In the genomic region with DNA sequence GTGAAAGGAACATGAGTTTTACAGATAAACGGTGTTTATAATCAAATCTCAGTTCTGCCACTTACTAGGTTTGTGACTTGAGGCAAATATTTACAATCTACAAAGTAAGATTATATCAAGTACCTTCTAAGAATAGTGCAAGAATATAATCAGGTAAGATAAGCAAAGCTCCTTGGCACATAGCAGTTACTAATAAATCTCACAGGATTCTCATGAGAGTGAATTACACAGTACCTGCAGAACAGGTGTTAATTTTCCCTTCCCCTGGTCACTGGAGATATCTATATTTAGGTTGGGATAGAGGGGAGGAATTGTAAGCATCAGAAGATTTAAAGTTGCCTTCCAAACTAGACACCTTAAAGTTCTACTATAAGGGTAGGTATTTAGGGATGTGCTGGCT, we compare ENCODE assay signal across 28 cellular contexts.
"Had no signal": no experiment of that assay in that cellular context is flagged by ENCODE, and none has a peak within 500 bp of the region (broad histone marks: within the 10 kb centered on the region; RNA-seq: fewer than 3 reads in every experiment).

No MANE protein-coding gene starts in this region.

- H3K79me2 ChIP-seq: hepatocyte had no signal

- ATAC-seq: esophagus mucosa; gastrocnemius medialis; left lobe of liver; naive thymus-derived CD4-positive, alpha-beta T cell; right lobe of liver had no signal

- DNase-seq: dorsolateral prefrontal cortex; effector CD4-positive, alpha-beta T cell; foreskin fibroblast; gastrocnemius medialis; head of caudate nucleus; kidney; mesendoderm; midbrain; naive thymus-derived CD4-positive, alpha-beta T cell; nephron progenitor cell; nucleus accumbens; ovary; right lobe of liver; stimulated activated CD4-positive, alpha-beta T cell treated with anti-CD3 and anti-CD28 coated beads, Interleukin-12 subunit alpha, Interleukin-12 subunit beta, amount 100 ng/mL, for 4 hours; stimulated activated CD4-positive, alpha-beta T cell treated with anti-CD3 and anti-CD28 coated beads, Interleukin-1b, Interleukin-23, amount 100 ng/mL, for 48 hours; stimulated activated CD4-positive, alpha-beta T cell treated with anti-CD3 and anti-CD28 coated beads, Interleukin-4, amount 100 ng/mL, for 1 hour; stimulated activated CD8-positive, alpha-beta memory T cell treated with anti-CD3 and anti-CD28 coated beads, Interleukin-4, amount 100 ng/mL, for 48 hours; stimulated activated naive CD4-positive, alpha-beta T cell; stomach; thyroid gland; trophoblast cell had no signal

- H3K4me3 Mint-ChIP-seq: naive thymus-derived CD4-positive, alpha-beta T cell; nephron progenitor cell had no signal

- H3K27me3 Mint-ChIP-seq: naive thymus-derived CD4-positive, alpha-beta T cell had no signal

- H3K9me3 Mint-ChIP-seq: naive thymus-derived CD4-positive, alpha-beta T cell; nephron progenitor cell had no signal

- H3K36me3 ChIP-seq: ovary had no signal

- H2AFZ ChIP-seq: hepatocyte had no signal

- H3K4me1 ChIP-seq: gastrocnemius medialis, right lobe of liver, thyroid gland, vagina had no signal

- H3K4me1 Mint-ChIP-seq: nephron progenitor cell had no signal

- H3K27ac ChIP-seq: epithelial cell of prostate, gastrocnemius medialis, hepatocyte, ovary, right lobe of liver, stomach, thyroid gland, vagina had no signal

- FAIRE-seq: colon, kidney had no signal

- H3K4me2 ChIP-seq: hepatocyte, smooth muscle cell had no signal

- H3K9me3 ChIP-seq: gastrocnemius medialis, ovary, right lobe of liver, stomach, thyroid gland, vagina had no signal

- H3K27me3 ChIP-seq: dorsolateral prefrontal cortex, gastrocnemius medialis, hepatocyte, ovary, right lobe of liver, stomach, thyroid gland, vagina had no signal

- H3K4me3 ChIP-seq: dorsolateral prefrontal cortex, gastrocnemius medialis, hepatocyte, ovary, right lobe of liver, smooth muscle cell, stomach, thyroid gland, vagina had no signal
